In the genomic region with DNA sequence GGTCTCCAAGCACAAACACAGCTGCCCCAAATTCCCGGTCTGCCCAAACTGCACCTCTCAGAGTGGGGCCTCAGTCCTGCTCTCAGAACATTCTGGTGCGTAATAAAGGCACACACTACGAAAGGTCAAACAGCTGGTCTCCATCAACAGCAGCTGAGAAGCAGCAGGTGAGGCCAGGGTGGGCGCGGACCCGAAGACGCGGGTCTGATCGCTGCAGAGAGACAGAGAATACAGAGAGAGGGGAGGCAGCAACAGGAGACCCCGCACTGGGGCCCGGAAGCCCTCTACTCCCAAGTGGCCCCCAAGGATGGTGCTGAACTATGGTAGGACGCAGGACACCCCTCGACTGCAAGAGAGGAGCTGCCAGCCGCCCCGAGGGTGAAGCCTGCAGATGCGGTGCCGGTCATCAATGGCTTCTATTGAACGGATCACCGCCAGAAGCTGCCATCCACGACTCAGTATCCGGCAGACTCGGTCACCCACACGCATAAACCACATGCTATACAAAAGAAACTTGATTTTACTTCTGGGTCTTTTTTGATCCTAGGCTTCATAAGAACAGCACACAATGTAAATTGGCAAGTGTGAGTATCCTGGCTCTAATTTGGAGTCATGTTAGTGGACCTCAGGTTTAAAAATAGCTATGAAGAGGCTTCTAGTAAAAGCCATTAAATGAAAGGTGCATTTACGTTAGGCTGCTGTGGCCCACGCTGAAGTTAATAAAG, we compare ENCODE assay signal across 9 cellular contexts. TPM values are rescaled to one million over a fixed set of nuclear protein-coding genes. Genes with fewer than 3 reads are reported as not detected.
A peak's percentile ranks its signal among the peaks of the same experiment; 100 is the strongest.
DNase-seq lines count a peak whose midpoint lies in the region; ATAC-seq and TF ChIP-seq lines count a peak whose summit lies in the region.
"Had no signal": no experiment of that assay in that cellular context is flagged by ENCODE, and none has a peak within 500 bp of the region (broad histone marks: within the 10 kb centered on the region; RNA-seq: fewer than 3 reads in every experiment).

No MANE protein-coding gene starts in this region.

- no peak for TF ChIP-seq POLR2A in transverse colon (IDR thresholded peaks at IDR 0.05)

- H3K27me3 Mint-ChIP-seq in T-helper 1 cell treated with Interleukin-12 subunit alpha and Interleukin-12 subunit beta and Interleukin-4 antibody, amounts not matched to agents 30 μg/mL and 1 μg/mL, for 36 hours (ENCODE audit: low read depth): no peaks in the 10 kb centered on the region

- DNase-seq in activated effector memory CD4-positive, alpha-beta T cell treated with anti-CD3 and anti-CD28 coated beads, Interleukin-2, amount 50 U/mL, for 16 hours: peak; percentile 66
- no peak for DNase-seq in activated effector memory CD4-positive, alpha-beta T cell treated with Interleukin-2 at 50 U/mL for 16 hours
- DNase-seq in left kidney (ENCODE audit: low read depth, low spot score) (peak; percentile 66), transverse colon (no peak), H4 (ENCODE audit: low spot score) (no peak), DMS153 (lab: John Stamatoyannopoulos, UW) (no peak)
- DNase-seq: thyroid gland had no signal

- no peaks in the 10 kb centered on the region for H3K36me3 ChIP-seq in transverse colon
- H3K36me3 ChIP-seq: thyroid gland had no signal

- H3K4me1 ChIP-seq in transverse colon: peaks cover 36 to 79% (median 43%) of the 10 kb centered on the region in 4 donors

- intact Hi-C loops in transverse colon (cut with DNase I; ENCODE audit: low total_unique reads): no loop called here

- H3K9me3 Mint-ChIP-seq in T-helper 1 cell treated with Interleukin-12 subunit alpha and Interleukin-12 subunit beta and Interleukin-4 antibody, amounts not matched to agents 30 μg/mL and 1 μg/mL, for 36 hours: no peaks in the 10 kb centered on the region

- peaks cover 10% of the 10 kb centered on the region for H3K36me3 Mint-ChIP-seq in T-helper 1 cell treated with Interleukin-12 subunit alpha and Interleukin-12 subunit beta and Interleukin-4 antibody, amounts not matched to agents 30 μg/mL and 1 μg/mL, for 36 hours (ENCODE audit: low read depth)

- H3K27me3 ChIP-seq in transverse colon: no peaks in the 10 kb centered on the region
- H3K27me3 ChIP-seq: thyroid gland had no signal

- no peak overlapping the region for H3K4me3 ChIP-seq in transverse colon
- H3K4me3 ChIP-seq: thyroid gland had no signal

- in situ Hi-C loops in transverse colon (cut with MboI; ENCODE audit: low pct_ligation_motif_present in 1 of 4, low pct_unique_long_range_greater_than_20kb in 1 of 4, low sequenced_read_pairs in 3 of 4): no loop called here

- 42 to 72% methylated on average over 3 to 25 of the region's 25 CpGs for WGBS in transverse colon (ENCODE audit: low coverage in 1 of 2), 2 donors

- H3K27ac Mint-ChIP-seq in T-helper 1 cell treated with Interleukin-12 subunit alpha and Interleukin-12 subunit beta and Interleukin-4 antibody, amounts not matched to agents 30 μg/mL and 1 μg/mL, for 36 hours: peak overlapping the region; percentile 69

- peak overlapping the region; percentile 56 for H3K4me3 Mint-ChIP-seq in T-helper 1 cell treated with Interleukin-12 subunit alpha and Interleukin-12 subunit beta and Interleukin-4 antibody, amounts not matched to agents 30 μg/mL and 1 μg/mL, for 36 hours

- H3K4me1 Mint-ChIP-seq in T-helper 1 cell treated with Interleukin-12 subunit alpha and Interleukin-12 subunit beta and Interleukin-4 antibody, amounts not matched to agents 30 μg/mL and 1 μg/mL, for 36 hours (ENCODE audit: low read depth): peaks cover 76% of the 10 kb centered on the region

- no peak for ATAC-seq in GM18861 (IDR thresholded peaks at IDR 0.05; ENCODE audit: unreplicated experiment)

- no peak for TF ChIP-seq CTCF in transverse colon (IDR thresholded peaks at IDR 0.05)

- peak overlapping the region; percentile 50 to 67 (median 55) for H3K27ac ChIP-seq in transverse colon

- TF ChIP-seq EP300 in transverse colon (IDR thresholded peaks at IDR 0.05; ENCODE audit: low read depth): no peak

- no peaks in the 10 kb centered on the region for H3K9me3 ChIP-seq in transverse colon
- H3K9me3 ChIP-seq: thyroid gland had no signal

RNA-seq across cellular contexts. Expression of a gene that starts 33.4 kb away (rescaled TPM):
- total RNA-seq in transverse colon: 100 to 1,000 TPM in 3 of 4 donors, 10 to 100 TPM in 1; 87.2 to 152 (median 131) TPM
- total RNA-seq in H4 (2014; rRNA removed; shearing (Covaris generic)): 57.3 and 73.4 TPM in 2 replicates

Comparison
In these comparisons a context has a peak if more than half of its experiments do, and no peak if none do; other contexts are left out.
1. DNase-seq: peak in activated effector memory CD4-positive, alpha-beta T cell treated with anti-CD3 and anti-CD28 coated beads, Interleukin-2, amount 50 U/mL, for 16 hours (single experiment) and left kidney (single experiment); none in activated effector memory CD4-positive, alpha-beta T cell treated with Interleukin-2 at 50 U/mL for 16 hours (single experiment), transverse colon (single experiment), H4 (single experiment) and DMS153 (single experiment).